Comparison of ENCODE assay signal across 10 cellular contexts in the genomic region with DNA sequence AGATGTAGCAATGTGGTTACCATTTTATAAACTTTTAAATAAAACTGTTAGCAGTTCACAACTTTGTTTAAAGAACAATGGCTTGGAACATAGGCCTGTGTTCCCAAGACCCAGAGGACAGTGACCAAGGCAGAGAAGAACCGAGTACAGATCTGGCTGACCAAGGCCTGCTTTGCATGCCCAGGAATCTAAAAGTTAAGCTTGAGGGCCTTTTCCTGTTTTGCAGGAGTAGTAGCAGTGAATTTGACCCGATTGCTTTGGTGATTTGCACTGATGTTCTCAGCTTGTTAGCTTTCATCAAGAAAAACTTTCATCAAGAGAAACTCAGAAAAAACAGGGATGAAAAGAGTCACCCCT. TPM values are rescaled to one million over a fixed set of nuclear protein-coding genes. Genes with fewer than 3 reads are reported as not detected.
DNase-seq lines count a peak whose midpoint lies in the region; ATAC-seq and TF ChIP-seq lines count a peak whose summit lies in the region.
"Had no signal": no experiment of that assay in that cellular context is flagged by ENCODE, and none has a peak within 500 bp of the region (broad histone marks: within the 10 kb centered on the region; RNA-seq: fewer than 3 reads in every experiment).

No MANE protein-coding gene starts in this region.

- H3K4me3 Mint-ChIP-seq in activated T-helper 2 cell treated with anti-CD3 and anti-CD28 coated beads, Interferon-gamma antibody, Interleukin-2, Interleukin-4, amounts not matched to agents 10 μg/mL and 5 μg/mL and 100 μg/mL, durations not matched to agents 14 hours and 24 hours and 36 hours (ENCODE audit: low read depth) = no peak overlapping the region

- no peak for TF ChIP-seq CTCF in 22Rv1 (IDR thresholded peaks at IDR 0.05)

- H3K4me1 Mint-ChIP-seq in activated T-helper 2 cell treated with anti-CD3 and anti-CD28 coated beads, Interferon-gamma antibody, Interleukin-2, Interleukin-4, amounts not matched to agents 10 μg/mL and 5 μg/mL and 100 μg/mL, durations not matched to agents 14 hours and 24 hours and 36 hours (ENCODE audit: low read depth) = peaks cover 44% of the 10 kb centered on the region

- no peak for DNase-seq in activated T-helper 2 cell treated with anti-CD3 and anti-CD28 coated beads, Interferon-gamma antibody, Interleukin-2, Interleukin-4, amounts not matched to agents 10 μg/mL and 5 μg/mL and 100 μg/mL, durations not matched to agents 14 hours and 24 hours and 36 hours (ENCODE audit: low spot score)
- DNase-seq in iPS-NIHi11 (ENCODE audit: low spot score) = no peak
- no peak for DNase-seq in COR-L47 (lab: John Stamatoyannopoulos, UW)
- DNase-seq in effector CD4-positive, alpha-beta T cell = no peak
- no peak for DNase-seq in iPS-NIHi7 (ENCODE audit: extremely low spot score)
- DNase-seq: Calu3, hypothalamus had no signal

- H3K27me3 Mint-ChIP-seq in activated T-helper 2 cell treated with anti-CD3 and anti-CD28 coated beads, Interferon-gamma antibody, Interleukin-2, Interleukin-4, amounts not matched to agents 10 μg/mL and 5 μg/mL and 100 μg/mL, durations not matched to agents 14 hours and 24 hours and 36 hours (ENCODE audit: low read depth) = no peaks in the 10 kb centered on the region

- peak overlapping the region; percentile 50 for H3K27ac ChIP-seq in 22Rv1

- H3K27ac Mint-ChIP-seq in activated T-helper 2 cell treated with anti-CD3 and anti-CD28 coated beads, Interferon-gamma antibody, Interleukin-2, Interleukin-4, amounts not matched to agents 10 μg/mL and 5 μg/mL and 100 μg/mL, durations not matched to agents 14 hours and 24 hours and 36 hours = peak overlapping the region; percentile 72

- intact Hi-C loops in activated T-helper 2 cell treated with anti-CD3 and anti-CD28 coated beads, Interferon-gamma antibody, Interleukin-2, Interleukin-4, amounts not matched to agents 10 μg/mL and 5 μg/mL and 100 μg/mL, durations not matched to agents 14 hours and 24 hours and 36 hours (cut with micrococcal nuclease) = loop anchor here (2.0 kb wide), 1 partner anchor 14 kb away; no protein-coding TSS in a partner anchor

- no peaks in the 10 kb centered on the region for H3K9me3 Mint-ChIP-seq in activated T-helper 2 cell treated with anti-CD3 and anti-CD28 coated beads, Interferon-gamma antibody, Interleukin-2, Interleukin-4, amounts not matched to agents 10 μg/mL and 5 μg/mL and 100 μg/mL, durations not matched to agents 14 hours and 24 hours and 36 hours

- ATAC-seq in GM19324 (IDR thresholded peaks at IDR 0.05; ENCODE audit: low FRiP score, unreplicated experiment) (peak; percentile 54), HG02981 (IDR thresholded peaks at IDR 0.05; ENCODE audit: unreplicated experiment) (peak; percentile 28)

- H3K36me3 Mint-ChIP-seq in activated T-helper 2 cell treated with anti-CD3 and anti-CD28 coated beads, Interferon-gamma antibody, Interleukin-2, Interleukin-4, amounts not matched to agents 10 μg/mL and 5 μg/mL and 100 μg/mL, durations not matched to agents 14 hours and 24 hours and 36 hours (ENCODE audit: low read depth) = peaks cover 52% of the 10 kb centered on the region

RNA-seq across cellular contexts. Expression of a gene that starts 9.9 kb away (rescaled TPM):
- total RNA-seq in activated T-helper 2 cell treated with anti-CD3 and anti-CD28 coated beads, Interferon-gamma antibody, Interleukin-2, Interleukin-4, amounts not matched to agents 10 μg/mL and 5 μg/mL and 100 μg/mL, durations not matched to agents 14 hours and 24 hours and 36 hours = 4.5 TPM in 2 replicates
